In genomic region chr18:6609882-6610281, GRCh38 we compare ENCODE assay signal across 19 cellular contexts.
"Had no signal": no experiment of that assay in that cellular context is flagged by ENCODE, and none has a peak within 500 bp of the region (broad histone marks: within the 10 kb centered on the region; RNA-seq: fewer than 3 reads in every experiment).

No MANE protein-coding gene starts in this region.

- H3K9me3 ChIP-seq: gastrocnemius medialis, lower lobe of right lung, suprapubic skin, thyroid gland had no signal

- H3K27me3 ChIP-seq: gastrocnemius medialis, heart right ventricle, left lung, sigmoid colon, suprapubic skin, thyroid gland had no signal

- H3K36me3 ChIP-seq: gastrocnemius medialis, heart right ventricle, left lung, lower lobe of right lung, sigmoid colon, suprapubic skin, thyroid gland had no signal

- H3K4me3 Mint-ChIP-seq: immature natural killer cell; memory B cell; natural killer cell treated with Interleukin-12 subunit alpha and Interleukin-12 subunit beta and Interleukin-15 and Interleukin-18, amount 100 ng/mL, for 72 hours; type B pancreatic cell had no signal

- H3K27ac ChIP-seq: gastrocnemius medialis, heart right ventricle, lower lobe of right lung, sigmoid colon, suprapubic skin, thyroid gland had no signal

- H3K27me3 Mint-ChIP-seq: memory B cell; natural killer cell treated with Interleukin-12 subunit alpha and Interleukin-12 subunit beta and Interleukin-15 and Interleukin-18, amount 100 ng/mL, for 72 hours had no signal

- H3K36me3 Mint-ChIP-seq: immature natural killer cell; memory B cell; natural killer cell treated with Interleukin-12 subunit alpha and Interleukin-12 subunit beta and Interleukin-15 and Interleukin-18, amount 100 ng/mL, for 72 hours had no signal

- H3K27ac Mint-ChIP-seq: immature natural killer cell; memory B cell; natural killer cell treated with Interleukin-12 subunit alpha and Interleukin-12 subunit beta and Interleukin-15 and Interleukin-18, amount 100 ng/mL, for 72 hours had no signal

- ATAC-seq: esophagus mucosa; gastrocnemius medialis; left lung; natural killer cell treated with Interleukin-12 subunit alpha and Interleukin-12 subunit beta and Interleukin-15 and Interleukin-18, amount 100 ng/mL, for 72 hours; stimulated activated naive CD8-positive, alpha-beta T cell treated with anti-CD3 and anti-CD28 coated beads, Interleukin-15, Interleukin-2, amounts not matched to agents 100 U/mL and 50 U/mL, for 24 hours had no signal

- H3K4me1 ChIP-seq: heart right ventricle, lower lobe of right lung had no signal

- H3K4me1 Mint-ChIP-seq: immature natural killer cell, memory B cell had no signal

- H3K4me3 ChIP-seq: gastrocnemius medialis, heart right ventricle, left lung, lower lobe of right lung, sigmoid colon, skin epidermis, suprapubic skin, thyroid gland had no signal

- DNase-seq: effector memory CD4-positive, alpha-beta T cell; gastrocnemius medialis; heart right ventricle; immature natural killer cell; left lung; lower lobe of right lung; midbrain; posterior cingulate gyrus; sigmoid colon; stimulated activated CD4-positive, alpha-beta T cell treated with anti-CD3 and anti-CD28 coated beads, Interleukin-12 subunit alpha, Interleukin-12 subunit beta, amount 100 ng/mL, for 4 hours; stimulated activated CD4-positive, alpha-beta T cell treated with anti-CD3 and anti-CD28 coated beads, Interleukin-2, amount 100 ng/mL, for 48 hours; stimulated activated naive CD8-positive, alpha-beta T cell treated with anti-CD3 and anti-CD28 coated beads, Interleukin-15, Interleukin-2, amounts not matched to agents 100 U/mL and 50 U/mL, for 24 hours; thyroid gland had no signal
